Comparison of ENCODE assay signal across 7 cellular contexts in the genomic region with DNA sequence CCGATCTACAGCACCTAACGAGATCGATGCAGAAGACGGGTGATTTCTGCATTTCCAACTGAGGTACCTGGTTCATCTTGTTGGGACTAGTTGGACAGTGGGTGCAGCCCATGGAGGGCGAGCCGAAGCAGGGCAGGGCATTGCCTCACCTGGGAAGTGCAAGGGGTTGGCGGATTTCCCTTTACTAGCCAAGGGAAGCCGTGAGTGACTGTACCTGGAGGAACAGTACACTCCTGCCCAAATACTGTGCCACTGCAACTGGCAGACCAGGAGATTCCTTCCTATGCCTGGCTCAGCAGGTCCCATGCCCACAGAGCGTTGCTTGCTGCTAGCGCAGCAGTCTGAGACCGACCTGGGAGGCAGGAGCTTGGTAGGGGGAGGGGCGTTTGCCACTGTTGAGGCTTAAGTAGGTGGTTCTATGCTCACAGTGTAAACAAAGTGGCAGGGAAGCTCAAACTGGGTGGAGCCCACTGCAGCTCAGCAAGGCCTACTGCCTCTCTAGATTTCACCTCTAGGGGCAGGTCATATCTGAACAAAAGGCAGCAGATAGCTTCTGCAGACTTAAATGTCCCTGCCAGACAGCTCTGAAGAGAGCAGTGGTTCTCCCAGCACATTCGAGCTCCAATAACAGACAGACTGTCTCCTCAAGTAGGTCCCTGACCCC. TPM values are rescaled to one million over a fixed set of nuclear protein-coding genes. Genes with fewer than 3 reads are reported as not detected.
DNase-seq lines count a peak whose midpoint lies in the region; TF ChIP-seq lines count a peak whose summit lies in the region.
"Not testable (repeated sequence)": the region's sequence is repeated elsewhere in the genome, so short reads cannot be mapped to it uniquely, and the experiment has no call there.

No MANE protein-coding gene starts in this region.

- not testable (repeated sequence) for H3K36me3 ChIP-seq in esophagus squamous epithelium

- not testable (repeated sequence) for H3K27ac Mint-ChIP-seq in neural crest cell (ENCODE audit: unreplicated experiment)

- H3K27ac ChIP-seq in HL-60 (replicated peaks), result peak overlapping the region; percentile 4; the same call in 1 of the 2 replicates
- peak overlapping the region; percentile 67 for H3K27ac ChIP-seq in RWPE1
- peak overlapping the region; percentile 74 to 85 (median 80) for H3K27ac ChIP-seq in esophagus squamous epithelium

- H3K36me3 Mint-ChIP-seq in neural crest cell (ENCODE audit: low read depth), result not testable (repeated sequence)

- H3K27me3 Mint-ChIP-seq in neural crest cell (ENCODE audit: low read depth), result not testable (repeated sequence)

- WGBS in esophagus squamous epithelium, 2 donors, result 44 to 55% methylated on average over 5 to 10 of the region's 13 CpGs

- not testable (repeated sequence) for TF ChIP-seq CTCF in HL-60 (IDR thresholded peaks at IDR 0.05; ENCODE audit: insufficient read depth, low read length); RWPE1 (conservative IDR thresholded peaks at IDR 0.05; ENCODE audit: low read depth)
- TF ChIP-seq CTCF in esophagus squamous epithelium (IDR thresholded peaks at IDR 0.05) (peak in 3 of 6 experiments; percentile 7 to 65 (median 43)), neural crest cell (conservative IDR thresholded peaks at IDR 0.05) (peak; percentile 14)

- not testable (repeated sequence) for H3K4me3 Mint-ChIP-seq in neural crest cell

- POLR2A ChIA-PET in RWPE1 (lab: Yijun Ruan, JAX; ENCODE audit: low non-redundant PET), result not testable (repeated sequence)

- H3K4me3 ChIP-seq in HL-60 (replicated peaks; ENCODE audit: insufficient read depth, low read length), result not testable (repeated sequence)
- peak overlapping the region in 1 of 4 donors; percentile 10 for H3K4me3 ChIP-seq in esophagus squamous epithelium

- H3K4me1 Mint-ChIP-seq in neural crest cell, result not testable (repeated sequence)

- CTCF ChIA-PET in RWPE1 (lab: Yijun Ruan, JAX), result not testable (repeated sequence)

- intact Hi-C loops in esophagus squamous epithelium (cut with DNase I), result not testable (repeated sequence)

- H3K9me3 ChIP-seq in esophagus squamous epithelium, result not testable (repeated sequence)

- H3K9me3 Mint-ChIP-seq in neural crest cell, result peaks cover 16% of the 10 kb centered on the region

- not testable (repeated sequence) for H3K27me3 ChIP-seq in HL-60 (ENCODE audit: insufficient read depth, poor library complexity, severe bottlenecking); esophagus squamous epithelium

- H3K4me1 ChIP-seq in esophagus squamous epithelium, result peaks cover 12 to 66% (median 36%) of the 10 kb centered on the region in 3 donors

- DNase-seq in COLO668 (lab: John Stamatoyannopoulos, UW; ENCODE audit: unreplicated experiment) (peak; percentile 37), HL-60 (ENCODE audit: low read depth in 1 of 2, low spot score in 1 of 2) (peak in 1 of 2 experiments; percentile 15), NCI-H510A (lab: John Stamatoyannopoulos, UW) (peak; percentile 45)
- DNase-seq in RWPE1 (ENCODE audit: low spot score); esophagus squamous epithelium (lab: John Stamatoyannopoulos, UW); neural crest cell (ENCODE audit: low read depth, low spot score): not testable (repeated sequence)
- peak; percentile 18 for DNase-seq in central memory CD4-positive, alpha-beta T cell

- TF ChIP-seq POLR2A in esophagus squamous epithelium (IDR thresholded peaks at IDR 0.05), result not testable (repeated sequence)

RNA-seq across cellular contexts. Expression of a gene that starts 32.9 kb away (rescaled TPM):
- 10 to 100 TPM in 1 of 4 donors, 1 to 10 TPM in 3; 2.3 to 10.2 (median 4.8) TPM for total RNA-seq in esophagus squamous epithelium
- 5.4 and 5.5 TPM in 2 replicates for total RNA-seq in neural crest cell

Comparison
In these comparisons a context has a peak if more than half of its experiments do, and no peak if none do; other contexts are left out.
1. H3K27ac ChIP-seq: peak in every context shown above with its lines; median percentile 80 in esophagus squamous epithelium; 67 in RWPE1; 4 in HL-60.